In genomic region chr3:158404319-158404718, GRCh38 we compare ENCODE assay signal across 1 cellular context.
TF ChIP-seq lines count a peak whose summit lies in the region.

No MANE protein-coding gene starts in this region.

TF ChIP-seq in GM12878, 131 proteins besides CTCF, POLR2A, EP300 and RAD21 (continued from another document):
- TF ChIP-seq ELK1 (IDR thresholded peaks at IDR 0.05; ENCODE audit: low read depth, low read length) (no peak), CBFB (IDR thresholded peaks at IDR 0.05; ENCODE audit: low read depth) (no peak), JUND (IDR thresholded peaks at IDR 0.05; ENCODE audit: low read depth, low read length) (no peak), ZBED1 (IDR thresholded peaks at IDR 0.05; ENCODE audit: borderline replicate concordance) (no peak), MXI1 (IDR thresholded peaks at IDR 0.05; ENCODE audit: low read depth, low read length) (no peak), MYC (IDR thresholded peaks at IDR 0.05; ENCODE audit: insufficient read depth, insufficient read length, insufficient replicate concordance, low read length, severe bottlenecking) (no peak), SIN3A (IDR thresholded peaks at IDR 0.05; ENCODE audit: low read depth, low read length) (no peak), PAX5 (IDR thresholded peaks at IDR 0.05; ENCODE audit: borderline replicate concordance, low read depth, low read length) (no peak), HDGF (IDR thresholded peaks at IDR 0.05) (no peak)
